7 cellular contexts compared by ENCODE assay signal in genomic region chr18:62586148-62586774, GRCh38.
DNase-seq lines count a peak whose midpoint lies in the region; ATAC-seq and TF ChIP-seq lines count a peak whose summit lies in the region.

No MANE protein-coding gene starts in this region.

- in situ Hi-C loops in brain microvascular endothelial cell (cut with HindIII; ENCODE audit: low pct_ligation_motif_present, low sequenced_read_pairs), result no loop called here

- no peaks in the 10 kb centered on the region for H3K9me3 Mint-ChIP-seq in immature natural killer cell

- no peak overlapping the region for H3K27ac ChIP-seq in brain microvascular endothelial cell

- peak; percentile 67 for ATAC-seq in HG02610 (IDR thresholded peaks at IDR 0.05; ENCODE audit: unreplicated experiment)

- H3K27ac Mint-ChIP-seq in immature natural killer cell, result peak overlapping the region in 3 of 6 donors; percentile 14 to 72 (median 26)

- H3K4me3 Mint-ChIP-seq in immature natural killer cell, result peak overlapping the region in 3 of 5 donors; percentile 50 to 65 (median 53)

- peak; percentile 23 for DNase-seq in NCI-H1694 (lab: John Stamatoyannopoulos, UW)
- peak; percentile 45 for DNase-seq in UCSD-AML1 (lab: John Stamatoyannopoulos, UW; ENCODE audit: unreplicated experiment)
- peak; percentile 59 for DNase-seq in brain microvascular endothelial cell
- peak; percentile 26 to 47 (median 44) for DNase-seq in immature natural killer cell
- peak; percentile 76 to 82 (median 81) for DNase-seq in stimulated activated CD4-positive, alpha-beta T cell treated with anti-CD3 and anti-CD28 coated beads, Interleukin-12 subunit alpha, Interleukin-12 subunit beta, amount 100 ng/mL, for 48 hours (ENCODE audit: low read depth in 2 of 3, low spot score in 1 of 3)

- peak overlapping the region; percentile 1 for H3K4me3 ChIP-seq in brain microvascular endothelial cell (ENCODE audit: low read depth, low read length)

- H3K27me3 ChIP-seq in brain microvascular endothelial cell (replicated peaks), result no peaks in the 10 kb centered on the region

- H3K36me3 Mint-ChIP-seq in immature natural killer cell, result peaks cover 0 to 6% (median 4%) of the 10 kb centered on the region in 3 donors

- H3K27me3 Mint-ChIP-seq in immature natural killer cell (ENCODE audit: low read depth in 3 of 3), result peaks cover 0 to 6% (median 4%) of the 10 kb centered on the region in 3 donors

- H3K36me3 ChIP-seq in brain microvascular endothelial cell (replicated peaks), result no peaks in the 10 kb centered on the region

- peaks cover 32 to 35% of the 10 kb centered on the region in 2 donors for H3K4me1 Mint-ChIP-seq in immature natural killer cell

- TF ChIP-seq CTCF in GM12874 (IDR thresholded peaks at IDR 0.05; ENCODE audit: insufficient read depth, low read depth, low read length) (peak; percentile 86), brain microvascular endothelial cell (IDR thresholded peaks at IDR 0.05; ENCODE audit: low read depth, low read length, missing control alignments) (peak; percentile 99)

Comparison
In these comparisons a context has a peak if more than half of its experiments do, and no peak if none do; other contexts are left out.
1. DNase-seq: peak in every context shown above with its lines; median percentile 81 in stimulated activated CD4-positive, alpha-beta T cell treated with anti-CD3 and anti-CD28 coated beads, Interleukin-12 subunit alpha, Interleukin-12 subunit beta, amount 100 ng/mL, for 48 hours; 59 in brain microvascular endothelial cell; 45 in UCSD-AML1; 44 in immature natural killer cell; 23 in NCI-H1694.